Comparison of ENCODE assay signal across 22 cellular contexts in the genomic region with DNA sequence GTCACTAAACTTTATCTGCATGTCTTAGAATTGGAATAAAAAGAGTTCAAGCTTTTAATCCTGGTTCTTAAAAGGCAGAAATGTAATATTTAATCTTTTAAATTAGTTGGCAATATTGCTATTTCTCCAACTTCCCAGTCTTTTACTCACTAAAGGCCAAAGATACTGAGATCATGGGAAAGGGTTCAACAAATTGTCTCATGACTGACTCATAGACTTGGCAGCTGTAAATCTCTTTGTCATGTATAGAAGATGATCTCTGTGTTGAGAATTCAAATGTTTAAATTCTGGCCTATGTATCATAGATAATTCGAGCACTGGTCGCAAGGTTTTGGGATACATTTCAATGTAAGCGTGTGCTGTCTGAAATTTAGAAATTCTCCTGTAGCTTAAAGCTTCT. TPM values are rescaled to one million over a fixed set of nuclear protein-coding genes. Genes with fewer than 3 reads are reported as not detected.
DNase-seq lines count a peak whose midpoint lies in the region; ATAC-seq, FAIRE-seq and TF ChIP-seq lines count a peak whose summit lies in the region.
"Had no signal": no experiment of that assay in that cellular context is flagged by ENCODE, and none has a peak within 500 bp of the region (broad histone marks: within the 10 kb centered on the region; RNA-seq: fewer than 3 reads in every experiment).

No MANE protein-coding gene starts in this region.

- TF ChIP-seq RAD21 in A549 (conservative IDR thresholded peaks at IDR 0.05 in 1 of 2, IDR thresholded peaks at IDR 0.05 in 1 of 2), result no peak

- 79% methylated on average over 3 of the region's 3 CpGs for WGBS in A549 (ENCODE audit: missing lambda C conversion rate)

- H3K4me3 ChIP-seq in A549, result no peak overlapping the region
- H3K4me3 ChIP-seq in brain microvascular endothelial cell (ENCODE audit: low read depth, low read length), result no peak overlapping the region
- H3K4me3 ChIP-seq: transverse colon had no signal

- H3K4me1 ChIP-seq in A549 (peaks cover 9% of the 10 kb centered on the region; the same call in 2 of the 3 replicates), foreskin keratinocyte (no peaks in the 10 kb centered on the region)

- no peak for TF ChIP-seq EP300 in A549 (IDR thresholded peaks at IDR 0.05)

- H3K27ac ChIP-seq in A549 (no peak overlapping the region), brain microvascular endothelial cell (peak overlapping the region; percentile 87), foreskin keratinocyte (no peak overlapping the region)
- H3K27ac ChIP-seq: KMS-11, transverse colon had no signal

- H3K9me3 ChIP-seq in A549, result no peaks in the 10 kb centered on the region
- H3K9me3 ChIP-seq: transverse colon had no signal

- ATAC-seq in A549, result no peak
- ATAC-seq in foreskin keratinocyte, result peak; percentile 67
- ATAC-seq in HG03039 (IDR thresholded peaks at IDR 0.05; ENCODE audit: unreplicated experiment), result no peak
- ATAC-seq: activated CD8-positive, alpha-beta memory T cell treated with anti-CD3 and anti-CD28 coated beads, Interleukin-2, amount 10 ng/mL, durations not matched to agents 7 days and 5 days; Right ventricle myocardium inferior; stimulated activated memory B cell treated with anti-CD40 and anti-IgM and Interleukin-4, amounts not matched to agents 10 μg/mL and 1 μg/mL and 100 μg/mL, for 72 hours; T-helper 17 cell had no signal

- TF ChIP-seq POLR2A in A549 (IDR thresholded peaks at IDR 0.05; ENCODE audit: low read length), result no peak

- CTCF ChIA-PET in A549 (lab: Yijun Ruan, JAX), result interaction anchor here (1.0 to 17.6 kb wide), 3 partner anchors 14 to 280 kb away, joined by 4 to 296 read pairs (median 19); no protein-coding TSS in a partner anchor

- POLR2A ChIA-PET in A549 (lab: Yijun Ruan, JAX), result no interaction called here

- H3K4me2 ChIP-seq in A549, result no peak overlapping the region
- H3K4me2 ChIP-seq: KMS-11 had no signal

- H3K27me3 ChIP-seq in brain microvascular endothelial cell (replicated peaks) (no peaks in the 10 kb centered on the region), foreskin keratinocyte (no peaks in the 10 kb centered on the region)
- H3K27me3 ChIP-seq: transverse colon had no signal

- FAIRE-seq in A549 (lab: Jason Lieb, UNC), result peak; percentile 39
- FAIRE-seq: small intestine had no signal

- peak in 1 of 2 experiments; percentile 19 for DNase-seq in A549 (ENCODE audit: low read depth in 1 of 2, low spot score in 1 of 2)
- peak; percentile 90 for DNase-seq in HCEC 1CT
- DNase-seq in brain microvascular endothelial cell, result peak; percentile 88
- peak; percentile 59 to 82 for DNase-seq in foreskin keratinocyte
- DNase-seq in activated effector memory CD4-positive, alpha-beta T cell treated with Interleukin-2 at 50 U/mL for 16 hours, result no peak
- DNase-seq in KBM-7, result no peak
- DNase-seq in 8988T, result no peak
- DNase-seq: activated CD4-positive, CD25-positive, alpha-beta regulatory T cell treated with anti-CD3 and anti-CD28 coated beads, Interleukin-2, amount 50 U/mL, for 72 hours; activated CD8-positive, alpha-beta memory T cell treated with anti-CD3 and anti-CD28 coated beads, Interleukin-2, amount 10 ng/mL, durations not matched to agents 7 days and 5 days; COR-L47; GDM1; glutamatergic neuron; midbrain; NCI-H1105 treated with DMSO at 0.1 percent for 48 hours; nucleus accumbens; small intestine; T-helper 17 cell; transverse colon had no signal

- H3K36me3 ChIP-seq in brain microvascular endothelial cell (replicated peaks), result no peaks in the 10 kb centered on the region
- H3K36me3 ChIP-seq: transverse colon had no signal

- in situ Hi-C loops in brain microvascular endothelial cell (cut with HindIII; ENCODE audit: low pct_ligation_motif_present, low sequenced_read_pairs), result no loop called here
- in situ Hi-C loops in KBM-7 (cut with MboI; ENCODE audit: low pct_unique_long_range_greater_than_20kb, low sequenced_read_pairs), result no loop called here

- no peak for TF ChIP-seq CTCF in A549 (IDR thresholded peaks at IDR 0.05)
- no peak for TF ChIP-seq CTCF in brain microvascular endothelial cell (IDR thresholded peaks at IDR 0.05; ENCODE audit: low read depth, low read length, missing control alignments)
- no peak for TF ChIP-seq CTCF in foreskin keratinocyte (conservative IDR thresholded peaks at IDR 0.05)

TF ChIP-seq in A549, 52 proteins besides CTCF, POLR2A, EP300 and RAD21:
- TF ChIP-seq HOXA7 (CRISPR knock-in tag; IDR thresholded peaks at IDR 0.05) (no peak), ZFP36 (IDR thresholded peaks at IDR 0.05; ENCODE audit: borderline replicate concordance, partially characterized antibody) (no peak), MAX (IDR thresholded peaks at IDR 0.05) (no peak), NPAS2 (CRISPR knock-in tag; IDR thresholded peaks at IDR 0.05; ENCODE audit: borderline replicate concordance) (no peak), KDM5A (IDR thresholded peaks at IDR 0.05) (no peak), RFX5 (IDR thresholded peaks at IDR 0.05) (no peak), RNF2 (IDR thresholded peaks at IDR 0.05; ENCODE audit: borderline replicate concordance, low read depth) (no peak), FOXS1 (CRISPR knock-in tag; IDR thresholded peaks at IDR 0.05) (no peak), TFCP2L1 (CRISPR knock-in tag; IDR thresholded peaks at IDR 0.05) (no peak), HMGXB4 (CRISPR knock-in tag; IDR thresholded peaks at IDR 0.05; ENCODE audit: borderline replicate concordance) (no peak), GATA3 (IDR thresholded peaks at IDR 0.05; ENCODE audit: borderline replicate concordance) (no peak), JUNB (IDR thresholded peaks at IDR 0.05) (no peak), NR3C1 (IDR thresholded peaks at IDR 0.05) (no peak), FOSB (CRISPR knock-in tag; IDR thresholded peaks at IDR 0.05) (no peak)
- TF ChIP-seq, protein P1, sequence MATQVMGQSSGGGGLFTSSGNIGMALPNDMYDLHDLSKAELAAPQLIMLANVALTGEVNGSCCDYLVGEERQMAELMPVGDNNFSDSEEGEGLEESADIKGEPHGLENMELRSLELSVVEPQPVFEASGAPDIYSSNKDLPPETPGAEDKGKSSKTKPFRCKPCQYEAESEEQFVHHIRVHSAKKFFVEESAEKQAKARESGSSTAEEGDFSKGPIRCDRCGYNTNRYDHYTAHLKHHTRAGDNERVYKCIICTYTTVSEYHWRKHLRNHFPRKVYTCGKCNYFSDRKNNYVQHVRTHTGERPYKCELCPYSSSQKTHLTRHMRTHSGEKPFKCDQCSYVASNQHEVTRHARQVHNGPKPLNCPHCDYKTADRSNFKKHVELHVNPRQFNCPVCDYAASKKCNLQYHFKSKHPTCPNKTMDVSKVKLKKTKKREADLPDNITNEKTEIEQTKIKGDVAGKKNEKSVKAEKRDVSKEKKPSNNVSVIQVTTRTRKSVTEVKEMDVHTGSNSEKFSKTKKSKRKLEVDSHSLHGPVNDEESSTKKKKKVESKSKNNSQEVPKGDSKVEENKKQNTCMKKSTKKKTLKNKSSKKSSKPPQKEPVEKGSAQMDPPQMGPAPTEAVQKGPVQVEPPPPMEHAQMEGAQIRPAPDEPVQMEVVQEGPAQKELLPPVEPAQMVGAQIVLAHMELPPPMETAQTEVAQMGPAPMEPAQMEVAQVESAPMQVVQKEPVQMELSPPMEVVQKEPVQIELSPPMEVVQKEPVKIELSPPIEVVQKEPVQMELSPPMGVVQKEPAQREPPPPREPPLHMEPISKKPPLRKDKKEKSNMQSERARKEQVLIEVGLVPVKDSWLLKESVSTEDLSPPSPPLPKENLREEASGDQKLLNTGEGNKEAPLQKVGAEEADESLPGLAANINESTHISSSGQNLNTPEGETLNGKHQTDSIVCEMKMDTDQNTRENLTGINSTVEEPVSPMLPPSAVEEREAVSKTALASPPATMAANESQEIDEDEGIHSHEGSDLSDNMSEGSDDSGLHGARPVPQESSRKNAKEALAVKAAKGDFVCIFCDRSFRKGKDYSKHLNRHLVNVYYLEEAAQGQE (IDR thresholded peaks at IDR 0.05), result no peak
- TF ChIP-seq, protein P2, sequence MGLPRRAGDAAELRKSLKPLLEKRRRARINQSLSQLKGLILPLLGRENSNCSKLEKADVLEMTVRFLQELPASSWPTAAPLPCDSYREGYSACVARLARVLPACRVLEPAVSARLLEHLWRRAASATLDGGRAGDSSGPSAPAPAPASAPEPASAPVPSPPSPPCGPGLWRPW (IDR thresholded peaks at IDR 0.05), result no peak

RNA-seq across cellular contexts. Expression of gene STRAP, which starts 40.1 kb away (rescaled TPM):
- polyA plus RNA-seq in A549 (2011; rRNA removed) (209 and 300 TPM in 2 replicates), A549 (2017; fragmentation: RNase III; extraction: RNeasy Plus Mini Kit Qiagen cat#74134 plus additional on column Dnase treatment) (191 to 209 TPM (median 201 TPM) in 3 replicates), foreskin keratinocyte (164 and 177 TPM in 2 replicates)
- polyA plus RNA-seq in A549 (2012; cell fraction: cytosol; rRNA removed), result 126 and 144 TPM in 2 replicates
- 83.6 and 103 TPM in 2 replicates for polyA plus RNA-seq in A549 (2012; cell fraction: nucleus; rRNA removed)
- polyA minus RNA-seq in A549 (2011; rRNA and poly(A)+ RNA removed), result 175 and 188 TPM in 2 replicates
- total RNA-seq in foreskin keratinocyte, result 177 and 178 TPM in 2 replicates

RNA-seq across cellular contexts. Expression of gene EPS8, which starts 52.9 kb away (rescaled TPM):
- polyA plus RNA-seq in A549 (2011; rRNA removed) (101 and 106 TPM in 2 replicates), A549 (2017; fragmentation: RNase III; extraction: RNeasy Plus Mini Kit Qiagen cat#74134 plus additional on column Dnase treatment) (20.1 to 28.2 TPM (median 25.1 TPM) in 3 replicates), foreskin keratinocyte (0.62 and 1.3 TPM in 2 replicates)
- polyA plus RNA-seq in A549 (2012; cell fraction: cytosol; rRNA removed), result 22.4 and 22.5 TPM in 2 replicates
- 16.5 and 19.5 TPM in 2 replicates for polyA plus RNA-seq in A549 (2012; cell fraction: nucleus; rRNA removed)
- polyA minus RNA-seq in A549 (2011; rRNA and poly(A)+ RNA removed), result 85.5 and 132 TPM in 2 replicates
- 2.8 and 4.0 TPM in 2 replicates for total RNA-seq in foreskin keratinocyte

Comparison
In these comparisons a context has a peak if more than half of its experiments do, and no peak if none do; other contexts are left out.
1. DNase-seq: peak in HCEC 1CT (single experiment), brain microvascular endothelial cell (single experiment) and foreskin keratinocyte (2 of 2); none in activated effector memory CD4-positive, alpha-beta T cell treated with Interleukin-2 at 50 U/mL for 16 hours (single experiment), KBM-7 (single experiment) and 8988T (single experiment).